Comparison of ENCODE assay signal across 20 cellular contexts in genomic region chr3:133843634-133844033, GRCh38. TPM values are rescaled to one million over a fixed set of nuclear protein-coding genes. Genes with fewer than 3 reads are reported as not detected.
DNase-seq lines count a peak whose midpoint lies in the region; FAIRE-seq and TF ChIP-seq lines count a peak whose summit lies in the region.
"Had no signal": no experiment of that assay in that cellular context is flagged by ENCODE, and none has a peak within 500 bp of the region (broad histone marks: within the 10 kb centered on the region; RNA-seq: fewer than 3 reads in every experiment).

No MANE protein-coding gene starts in this region.

- FAIRE-seq in GM12891 (lab: Jason Lieb, UNC) = no peak

- TF ChIP-seq EP300 in ovary (IDR thresholded peaks at IDR 0.05) = no peak

- WGBS in ovary, 3 donors = 64 to 75% (median 72%) methylated on average over 7 of the region's 7 CpGs

- H3K36me3 ChIP-seq in brain microvascular endothelial cell (replicated peaks) = no peaks in the 10 kb centered on the region
- no peaks in the 10 kb centered on the region for H3K36me3 ChIP-seq in ovary
- H3K36me3 ChIP-seq: adrenal gland had no signal

- H3K9me3 ChIP-seq in AG04450 (ENCODE audit: control insufficient read depth, insufficient read depth, low read length) = no peaks in the 10 kb centered on the region
- no peaks in the 10 kb centered on the region for H3K9me3 ChIP-seq in ovary
- H3K9me3 ChIP-seq: adrenal gland, esophagus muscularis mucosa had no signal

- no peaks in the 10 kb centered on the region for H3K4me1 ChIP-seq in ovary (ENCODE audit: insufficient read depth)
- H3K4me1 ChIP-seq: adrenal gland, esophagus muscularis mucosa, spleen had no signal

- TF ChIP-seq CTCF in AG04450 (IDR thresholded peaks at IDR 0.05; ENCODE audit: low read depth, low read length) (no peak), brain microvascular endothelial cell (IDR thresholded peaks at IDR 0.05; ENCODE audit: low read depth, low read length, missing control alignments) (no peak), ovary (IDR thresholded peaks at IDR 0.05) (no peak)

- DNase-seq in AG04450 (ENCODE audit: low read depth, low spot score) (peak; percentile 59), HK-2 (ENCODE audit: unreplicated experiment) (peak; percentile 14), brain microvascular endothelial cell (peak; percentile 88), kidney glomerular epithelial cell (lab: John Stamatoyannopoulos, UW) (peak; percentile 38), GM12891 (ENCODE audit: insufficient read length, low spot score) (no peak), ovary (no peak), NCI-H526 (lab: John Stamatoyannopoulos, UW) (no peak), NCI-H2227 (lab: John Stamatoyannopoulos, UW; ENCODE audit: unreplicated experiment) (no peak)
- DNase-seq: activated CD4-positive, alpha-beta T cell treated with anti-CD3 and anti-CD28 coated beads, Interleukin-2, amount 10 ng/mL, durations not matched to agents 7 days and 5 days; activated T-cell treated with anti-CD3 and anti-CD28 coated beads, Interleukin-2, amount 50 U/mL, for 72 hours; H9; MM.1S; NCI-H2081; NCI-H774; spleen; stimulated activated naive CD8-positive, alpha-beta T cell treated with anti-CD3 and anti-CD28 coated beads, Interleukin-15, amount 100 ng/mL, for 72 hours had no signal

- no peak for TF ChIP-seq POLR2A in GM12891 (IDR thresholded peaks at IDR 0.05; ENCODE audit: low read depth, low read length)
- TF ChIP-seq POLR2A in ovary (IDR thresholded peaks at IDR 0.05) = no peak

- H3K4me3 ChIP-seq in AG04450 (ENCODE audit: low read depth, low read length) = no peak overlapping the region
- H3K4me3 ChIP-seq in brain microvascular endothelial cell (ENCODE audit: low read depth, low read length) = no peak overlapping the region
- H3K4me3 ChIP-seq in ovary = no peak overlapping the region
- H3K4me3 ChIP-seq: adrenal gland, esophagus muscularis mucosa, spleen had no signal

- in situ Hi-C loops in brain microvascular endothelial cell (cut with HindIII; ENCODE audit: low pct_ligation_motif_present, low sequenced_read_pairs) = no loop called here

- intact Hi-C loops in ovary (cut with DNase I) = no loop called here

- H3K27ac ChIP-seq in AG04450 (ENCODE audit: low read depth, low read length) (peak overlapping the region; percentile 11), brain microvascular endothelial cell (no peak overlapping the region), ovary (no peak overlapping the region)
- H3K27ac ChIP-seq: adrenal gland, esophagus muscularis mucosa, HL-60, RWPE1, spleen had no signal

- peaks cover 14% of the 10 kb centered on the region for H3K27me3 ChIP-seq in AG04450 (ENCODE audit: control insufficient read depth, insufficient read depth, low read length)
- no peaks in the 10 kb centered on the region for H3K27me3 ChIP-seq in brain microvascular endothelial cell (replicated peaks)
- H3K27me3 ChIP-seq in ovary = no peaks in the 10 kb centered on the region
- H3K27me3 ChIP-seq: adrenal gland, esophagus muscularis mucosa, spleen had no signal

- CTCF ChIA-PET in AG04450 (lab: Charles Lee) = interaction anchor here (1.5 kb wide), 1 partner anchor 25 kb away, joined by 4 read pairs; no protein-coding TSS in a partner anchor

- POLR2A ChIA-PET in AG04450 (lab: Yijun Ruan, JAX) = interaction anchor here (0.7 kb wide), 1 partner anchor 531 kb away, joined by 3 read pairs; no protein-coding TSS in a partner anchor

TF ChIP-seq in GM12891, 5 proteins besides CTCF, POLR2A, EP300 and RAD21:
- no peak for TF ChIP-seq PAX5 (IDR thresholded peaks at IDR 0.05; ENCODE audit: insufficient read depth, low read length, severe bottlenecking)
- no peak for TF ChIP-seq POLR2AphosphoS5 (IDR thresholded peaks at IDR 0.05; ENCODE audit: low read depth, low read length)
- no peak for TF ChIP-seq SPI1 (IDR thresholded peaks at IDR 0.05; ENCODE audit: low read depth, low read length)
- TF ChIP-seq TAF1 (IDR thresholded peaks at IDR 0.05; ENCODE audit: low read depth, low read length) = no peak
- no peak for TF ChIP-seq POU2F2 (IDR thresholded peaks at IDR 0.05; ENCODE audit: low read depth, low read length)

RNA-seq across cellular contexts. Expression of gene SRPRB, which starts 38.0 kb away (rescaled TPM):
- 41.8 and 61.6 TPM in 2 replicates for polyA plus RNA-seq in AG04450 (2011; rRNA removed)
- 40.7 and 56.5 TPM in 2 replicates for polyA minus RNA-seq in AG04450 (2011; rRNA and poly(A)+ RNA removed)
- polyA plus RNA-seq in GM12891 (2012; ENCODE audit: low read depth, missing spikeins) = 24.3 TPM
- total RNA-seq in ovary = 10 to 100 TPM in 6 of 7 donors, 1 to 10 TPM in 1; 6.2 to 51.9 (median 35.1) TPM
- 10 to 100 TPM; 14.0 to 59.7 TPM for polyA plus RNA-seq in ovary

RNA-seq across cellular contexts. Expression of gene RAB6B, which starts 52.0 kb away (rescaled TPM):
- polyA plus RNA-seq in AG04450 (2011; rRNA removed) (2.2 and 2.3 TPM in 2 replicates), ovary (1 to 10 TPM; 1.7 to 9.1 TPM)
- 2.0 and 3.4 TPM in 2 replicates for polyA minus RNA-seq in AG04450 (2011; rRNA and poly(A)+ RNA removed)
- 0.17 TPM for polyA plus RNA-seq in GM12891 (2012; ENCODE audit: low read depth, missing spikeins)
- total RNA-seq in ovary = 1 to 10 TPM in 5 of 7 donors, under 1 TPM in 2; 0.50 to 6.0 (median 3.9) TPM
- total RNA-seq: activated CD4-positive, alpha-beta T cell treated with anti-CD3 and anti-CD28 coated beads, Interleukin-2, amount 10 ng/mL, durations not matched to agents 7 days and 5 days had no signal

Comparison
In these comparisons a context has a peak if more than half of its experiments do, and no peak if none do; other contexts are left out.
1. DNase-seq: peak in AG04450 (single experiment), HK-2 (single experiment), brain microvascular endothelial cell (single experiment) and kidney glomerular epithelial cell (single experiment); none in GM12891 (single experiment), ovary (0 of 5), NCI-H526 (0 of 2) and NCI-H2227 (single experiment).